8 cellular contexts compared by ENCODE assay signal in the genomic region with DNA sequence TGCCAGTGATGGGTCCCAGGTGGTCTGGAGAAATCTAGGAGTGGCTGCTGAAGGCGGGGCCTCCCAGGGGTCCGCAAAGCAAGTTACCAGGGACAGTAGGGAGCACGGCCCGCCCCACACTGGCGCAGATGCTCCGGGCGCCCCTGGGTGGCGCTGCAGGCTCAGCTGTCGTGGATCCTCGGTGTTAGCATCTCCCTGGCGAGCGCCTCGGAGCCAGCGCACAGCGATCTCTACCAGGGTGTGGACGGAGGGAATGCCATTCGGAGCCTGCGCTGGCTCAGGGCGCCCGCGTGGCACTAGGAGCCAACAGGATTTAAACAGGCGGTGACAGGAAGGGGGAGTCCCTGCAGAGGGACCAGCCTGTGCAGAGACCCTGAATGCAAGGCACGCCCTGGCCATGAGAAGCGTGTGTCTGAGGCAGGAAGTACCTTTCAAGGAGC. TPM values are rescaled to one million over a fixed set of nuclear protein-coding genes. Genes with fewer than 3 reads are reported as not detected.
DNase-seq lines count a peak whose midpoint lies in the region; ATAC-seq and TF ChIP-seq lines count a peak whose summit lies in the region.

No MANE protein-coding gene starts in this region.

- H3K4me3 Mint-ChIP-seq in CD8-positive, alpha-beta T cell, result peak overlapping the region; percentile 64

- no peak overlapping the region for H3K4me3 ChIP-seq in CD8-positive, alpha-beta T cell (ENCODE audit: low read depth, low read length)

- no peaks in the 10 kb centered on the region for H3K4me1 ChIP-seq in CD8-positive, alpha-beta T cell (ENCODE audit: insufficient read depth, low read length)

- no peaks in the 10 kb centered on the region for H3K36me3 ChIP-seq in CD8-positive, alpha-beta T cell (ENCODE audit: insufficient read depth, low read length)

- no peak overlapping the region for H3K27ac Mint-ChIP-seq in CD8-positive, alpha-beta T cell

- peak; percentile 94 for ATAC-seq in CD8-positive, alpha-beta T cell
- peak; percentile 78 for ATAC-seq in GM21390 (IDR thresholded peaks at IDR 0.05; ENCODE audit: unreplicated experiment)

- H3K27me3 ChIP-seq in CD8-positive, alpha-beta T cell (ENCODE audit: insufficient read depth, low read length), result no peaks in the 10 kb centered on the region

- intact Hi-C loops in CD8-positive, alpha-beta T cell (cut with DNase I, micrococcal nuclease), result loop anchor here (1.0 to 5.0 kb wide), 8 partner anchors 26 to 508 kb away; no protein-coding TSS in a partner anchor

- POLR2A ChIA-PET in CD8-positive, alpha-beta T cell (lab: Charles Lee), result no interaction called here

- H3K9me3 Mint-ChIP-seq in CD8-positive, alpha-beta T cell, result no peaks in the 10 kb centered on the region

- H3K4me1 Mint-ChIP-seq in CD8-positive, alpha-beta T cell (ENCODE audit: low read depth), result peaks cover 3% of the 10 kb centered on the region

- TF ChIP-seq CTCF in CD8-positive, alpha-beta T cell (IDR thresholded peaks at IDR 0.05), result peak; percentile 89

- no peaks in the 10 kb centered on the region for H3K9me3 ChIP-seq in CD8-positive, alpha-beta T cell (ENCODE audit: low read length)

- H3K27me3 Mint-ChIP-seq in CD8-positive, alpha-beta T cell (ENCODE audit: low read depth), result no peaks in the 10 kb centered on the region

- no peaks in the 10 kb centered on the region for H3K36me3 Mint-ChIP-seq in CD8-positive, alpha-beta T cell

- CTCF ChIA-PET in CD8-positive, alpha-beta T cell (lab: Charles Lee), result interaction anchor here (0.9 to 3.7 kb wide), 8 partner anchors 9 to 237 kb away, joined by 3 to 21 read pairs (median 8); no protein-coding TSS in a partner anchor

- no peak overlapping the region for H3K27ac ChIP-seq in CD8-positive, alpha-beta T cell (ENCODE audit: low read depth, low read length)
- H3K27ac ChIP-seq in substantia nigra (ENCODE audit: low read depth, low read length, poor library complexity, severe bottlenecking), result peak overlapping the region; percentile 67

- DNase-seq in CD8-positive, alpha-beta T cell, result peak; percentile 30 to 68 (median 60)
- DNase-seq in LHCN-M2 (ENCODE audit: low read depth) (peak; percentile 74), RPMI8226 (peak; percentile 91), foreskin melanocyte (peak; percentile 65), non-pigmented ciliary epithelial cell (ENCODE audit: low read depth) (peak; percentile 22), substantia nigra (lab: John Stamatoyannopoulos, UW) (peak in 48 of 49 donors; percentile 19 to 87 (median 68))
- peak; percentile 28 for DNase-seq in activated T-helper 9 cell treated with anti-CD3 and anti-CD28 coated beads, Interleukin-2, amount 50 U/mL, for 16 hours (ENCODE audit: low read depth)

RNA-seq across cellular contexts. Expression of a gene that starts 20.2 kb away (rescaled TPM):
- 10 to 100 TPM; 11.5 to 14.9 TPM for total RNA-seq in CD8-positive, alpha-beta T cell
- 293 and 313 TPM in 2 replicates for total RNA-seq in LHCN-M2 (2014; rRNA removed)
- 189 TPM for polyA plus RNA-seq in LHCN-M2 (2012)

RNA-seq across cellular contexts. Expression of a gene that starts 43.1 kb away (rescaled TPM):
- total RNA-seq in CD8-positive, alpha-beta T cell, result under 1 TPM; 0.31 to 0.52 TPM
- 37.1 and 45.5 TPM in 2 replicates for total RNA-seq in LHCN-M2 (2014; rRNA removed)
- polyA plus RNA-seq in LHCN-M2 (2012), result 79.0 TPM

RNA-seq across cellular contexts. Expression of a gene that starts 46.2 kb away (rescaled TPM):
- not detected for total RNA-seq in CD8-positive, alpha-beta T cell
- 2.4 and 4.8 TPM in 2 replicates for total RNA-seq in LHCN-M2 (2014; rRNA removed)
- 6.4 TPM for polyA plus RNA-seq in LHCN-M2 (2012)

RNA-seq across cellular contexts. Expression of a gene that starts 54.4 kb away (rescaled TPM):
- total RNA-seq in CD8-positive, alpha-beta T cell, result 1 to 10 TPM; 3.1 TPM
- total RNA-seq in LHCN-M2 (2014; rRNA removed), result 65.0 and 83.9 TPM in 2 replicates
- 37.1 TPM for polyA plus RNA-seq in LHCN-M2 (2012)

Comparison
In these comparisons a context has a peak if more than half of its experiments do, and no peak if none do; other contexts are left out.
1. DNase-seq: peak in every context shown above with its lines; median percentile 91 in RPMI8226; 74 in LHCN-M2; 68 in substantia nigra; 65 in foreskin melanocyte; 60 in CD8-positive, alpha-beta T cell; 28 in activated T-helper 9 cell treated with anti-CD3 and anti-CD28 coated beads, Interleukin-2, amount 50 U/mL, for 16 hours; 22 in non-pigmented ciliary epithelial cell.
2. RNA of a gene that starts 20.2 kb away (total RNA-seq): 293 to 313 TPM in LHCN-M2; 11.5 to 14.9 TPM in CD8-positive, alpha-beta T cell; every median in the first group is over 10 times any median in the second.
3. RNA of a gene that starts 43.1 kb away (total RNA-seq): 37.1 to 45.5 TPM in LHCN-M2; 0.31 to 0.52 TPM in CD8-positive, alpha-beta T cell; every median in the first group is over 10 times any median in the second.